ENCODE assay signal across 1 cellular context in the genomic region with DNA sequence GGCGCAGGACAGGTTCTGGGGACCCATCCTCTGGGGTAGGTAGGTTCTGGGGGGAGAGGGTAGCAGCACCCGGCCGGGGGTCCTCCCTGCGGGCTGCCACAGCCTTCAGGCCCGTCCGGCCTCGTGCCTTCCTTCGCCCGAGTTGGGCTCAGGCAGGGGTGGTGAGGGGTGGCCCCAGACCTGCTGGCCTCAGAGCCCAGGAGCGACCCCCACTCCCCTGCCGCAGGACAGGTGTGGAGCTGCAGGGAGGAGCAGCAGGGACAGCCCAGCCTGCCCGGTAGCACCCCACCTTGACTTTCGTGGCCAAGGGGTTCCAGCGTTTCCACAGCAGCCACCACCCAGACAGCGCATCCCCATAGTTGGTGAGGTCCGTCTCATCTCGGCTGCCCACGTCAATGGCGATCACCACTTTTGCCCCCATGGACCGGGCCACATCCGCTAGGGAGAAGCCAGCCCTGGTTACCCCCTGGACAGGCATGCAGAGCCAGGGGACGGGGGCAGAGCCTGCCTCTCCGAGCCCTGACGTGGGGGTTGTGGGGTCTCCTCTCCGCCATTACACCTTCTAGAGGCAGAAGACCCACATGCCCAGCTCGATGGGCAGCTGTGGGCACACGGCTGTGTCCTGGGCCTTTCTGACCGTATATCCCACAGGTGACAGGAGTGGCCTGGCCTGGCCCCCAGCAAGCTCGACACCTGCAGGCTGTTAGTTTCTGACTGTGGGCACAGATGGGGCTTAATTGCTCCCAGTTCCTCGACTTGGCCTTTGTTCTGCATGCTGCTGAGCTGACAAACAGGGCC.
TF ChIP-seq lines count a peak whose summit lies in the region.

No MANE protein-coding gene starts in this region.

TF ChIP-seq in HepG2, 621 proteins besides CTCF, POLR2A, EP300 and RAD21 (continued from another document):
- no peak for TF ChIP-seq CREBL2 (CRISPR knock-in tag; IDR thresholded peaks at IDR 0.05; ENCODE audit: borderline replicate concordance)
